ENCODE assay signal across 8 cellular contexts in genomic region chr4:60187428-60187827, GRCh38.
"Had no signal": no experiment of that assay in that cellular context is flagged by ENCODE, and none has a peak within 500 bp of the region (broad histone marks: within the 10 kb centered on the region; RNA-seq: fewer than 3 reads in every experiment).

No MANE protein-coding gene starts in this region.

- DNase-seq: H7, HFFc6, Kasumi-1, KG1 had no signal

- H3K4me1 ChIP-seq: HAP-1 had no signal

- H3K36me3 ChIP-seq: HAP-1 had no signal

- H3K4me2 ChIP-seq: GM23338 had no signal

- H2AFZ ChIP-seq: GM23338 had no signal

- H3K4me3 ChIP-seq: GM23338, HAP-1 had no signal

- FAIRE-seq: HTR-8/SVneo had no signal

- ATAC-seq: GM23338, HCT116 had no signal
